ENCODE assay signal across 31 cellular contexts in genomic region chr14:55384536-55384935, GRCh38. TPM values are rescaled to one million over a fixed set of nuclear protein-coding genes. Genes with fewer than 3 reads are reported as not detected.
DNase-seq lines count a peak whose midpoint lies in the region; ATAC-seq and TF ChIP-seq lines count a peak whose summit lies in the region.
"Had no signal": no experiment of that assay in that cellular context is flagged by ENCODE, and none has a peak within 500 bp of the region (broad histone marks: within the 10 kb centered on the region; RNA-seq: fewer than 3 reads in every experiment).

No MANE protein-coding gene starts in this region.

- no peak for ATAC-seq in CD4-positive, CD25-positive, alpha-beta regulatory T cell (ENCODE audit: low read depth in 2 of 2)
- no peak for ATAC-seq in effector memory CD8-positive, alpha-beta T cell (replicated peaks)
- ATAC-seq: activated naive CD4-positive, alpha-beta T cell treated with anti-CD3 and anti-CD28 coated beads, Interleukin-2, amount 50 U/mL, for 72 hours; body of pancreas; esophagus mucosa; GM12878 had no signal

- H3K9me3 Mint-ChIP-seq in T-helper 1 cell treated with Interleukin-12 subunit alpha and Interleukin-12 subunit beta and Interleukin-4 antibody, amounts not matched to agents 30 μg/mL and 1 μg/mL, for 36 hours: no peaks in the 10 kb centered on the region
- H3K9me3 Mint-ChIP-seq in CD4-positive, CD25-positive, alpha-beta regulatory T cell: no peaks in the 10 kb centered on the region
- H3K9me3 Mint-ChIP-seq in activated T-helper 2 cell treated with anti-CD3 and anti-CD28 coated beads, Interferon-gamma antibody, Interleukin-2, Interleukin-4, amounts not matched to agents 10 μg/mL and 5 μg/mL and 100 μg/mL, durations not matched to agents 14 hours and 24 hours and 36 hours: no peaks in the 10 kb centered on the region
- no peaks in the 10 kb centered on the region for H3K9me3 Mint-ChIP-seq in nephron progenitor cell
- H3K9me3 Mint-ChIP-seq in effector memory CD8-positive, alpha-beta T cell: no peaks in the 10 kb centered on the region
- H3K9me3 Mint-ChIP-seq: type B pancreatic cell had no signal

- H3K9me3 ChIP-seq in CD4-positive, CD25-positive, alpha-beta regulatory T cell (ENCODE audit: control insufficient read depth in 2 of 2, low read length in 2 of 2): no peaks in the 10 kb centered on the region
- H3K9me3 ChIP-seq: body of pancreas, Caco-2 had no signal

- peaks cover 37% of the 10 kb centered on the region for H3K36me3 Mint-ChIP-seq in T-helper 1 cell treated with Interleukin-12 subunit alpha and Interleukin-12 subunit beta and Interleukin-4 antibody, amounts not matched to agents 30 μg/mL and 1 μg/mL, for 36 hours (ENCODE audit: low read depth)
- peaks cover 55% of the 10 kb centered on the region for H3K36me3 Mint-ChIP-seq in CD4-positive, CD25-positive, alpha-beta regulatory T cell
- H3K36me3 Mint-ChIP-seq in activated T-helper 2 cell treated with anti-CD3 and anti-CD28 coated beads, Interferon-gamma antibody, Interleukin-2, Interleukin-4, amounts not matched to agents 10 μg/mL and 5 μg/mL and 100 μg/mL, durations not matched to agents 14 hours and 24 hours and 36 hours (ENCODE audit: low read depth): peaks cover 55% of the 10 kb centered on the region
- H3K36me3 Mint-ChIP-seq in nephron progenitor cell (ENCODE audit: low read depth): peaks cover 40% of the 10 kb centered on the region
- H3K36me3 Mint-ChIP-seq in effector memory CD8-positive, alpha-beta T cell (ENCODE audit: insufficient read depth): peaks cover 49% of the 10 kb centered on the region

- no peak overlapping the region for H3K27ac ChIP-seq in CD4-positive, CD25-positive, alpha-beta regulatory T cell (ENCODE audit: insufficient read depth, low read length, poor library complexity, severe bottlenecking)
- H3K27ac ChIP-seq: 22Rv1, body of pancreas had no signal

- H3K4me3 Mint-ChIP-seq in T-helper 1 cell treated with Interleukin-12 subunit alpha and Interleukin-12 subunit beta and Interleukin-4 antibody, amounts not matched to agents 30 μg/mL and 1 μg/mL, for 36 hours: no peak overlapping the region
- no peak overlapping the region for H3K4me3 Mint-ChIP-seq in CD4-positive, CD25-positive, alpha-beta regulatory T cell
- H3K4me3 Mint-ChIP-seq in activated T-helper 2 cell treated with anti-CD3 and anti-CD28 coated beads, Interferon-gamma antibody, Interleukin-2, Interleukin-4, amounts not matched to agents 10 μg/mL and 5 μg/mL and 100 μg/mL, durations not matched to agents 14 hours and 24 hours and 36 hours (ENCODE audit: low read depth): no peak overlapping the region
- no peak overlapping the region for H3K4me3 Mint-ChIP-seq in nephron progenitor cell
- H3K4me3 Mint-ChIP-seq in effector memory CD8-positive, alpha-beta T cell: no peak overlapping the region
- H3K4me3 Mint-ChIP-seq: type B pancreatic cell had no signal

- peaks cover 30% of the 10 kb centered on the region for H3K36me3 ChIP-seq in CD4-positive, CD25-positive, alpha-beta regulatory T cell (ENCODE audit: control insufficient read depth, insufficient read depth, low read length)

- H3K27me3 ChIP-seq in CD4-positive, CD25-positive, alpha-beta regulatory T cell (ENCODE audit: control insufficient read depth, insufficient read depth, low read length): no peaks in the 10 kb centered on the region
- H3K27me3 ChIP-seq: body of pancreas had no signal

- peaks cover 17% of the 10 kb centered on the region for H3K4me1 ChIP-seq in CD4-positive, CD25-positive, alpha-beta regulatory T cell (ENCODE audit: control insufficient read depth, insufficient read depth, low read length, poor library complexity, severe bottlenecking)
- H3K4me1 ChIP-seq: body of pancreas had no signal

- no peaks in the 10 kb centered on the region for H3K27me3 Mint-ChIP-seq in T-helper 1 cell treated with Interleukin-12 subunit alpha and Interleukin-12 subunit beta and Interleukin-4 antibody, amounts not matched to agents 30 μg/mL and 1 μg/mL, for 36 hours (ENCODE audit: low read depth)
- H3K27me3 Mint-ChIP-seq in CD4-positive, CD25-positive, alpha-beta regulatory T cell: no peaks in the 10 kb centered on the region
- H3K27me3 Mint-ChIP-seq in activated T-helper 2 cell treated with anti-CD3 and anti-CD28 coated beads, Interferon-gamma antibody, Interleukin-2, Interleukin-4, amounts not matched to agents 10 μg/mL and 5 μg/mL and 100 μg/mL, durations not matched to agents 14 hours and 24 hours and 36 hours (ENCODE audit: low read depth): no peaks in the 10 kb centered on the region
- H3K27me3 Mint-ChIP-seq in nephron progenitor cell (ENCODE audit: low read depth, poor library complexity): no peaks in the 10 kb centered on the region
- H3K27me3 Mint-ChIP-seq in effector memory CD8-positive, alpha-beta T cell: no peaks in the 10 kb centered on the region
- H3K27me3 Mint-ChIP-seq: type B pancreatic cell had no signal

- peaks cover 26% of the 10 kb centered on the region for H3K4me1 Mint-ChIP-seq in T-helper 1 cell treated with Interleukin-12 subunit alpha and Interleukin-12 subunit beta and Interleukin-4 antibody, amounts not matched to agents 30 μg/mL and 1 μg/mL, for 36 hours (ENCODE audit: low read depth)
- peaks cover 7 to 32% (median 25%) of the 10 kb centered on the region in 4 donors for H3K4me1 Mint-ChIP-seq in CD4-positive, CD25-positive, alpha-beta regulatory T cell
- peaks cover 44% of the 10 kb centered on the region for H3K4me1 Mint-ChIP-seq in activated T-helper 2 cell treated with anti-CD3 and anti-CD28 coated beads, Interferon-gamma antibody, Interleukin-2, Interleukin-4, amounts not matched to agents 10 μg/mL and 5 μg/mL and 100 μg/mL, durations not matched to agents 14 hours and 24 hours and 36 hours (ENCODE audit: low read depth)
- H3K4me1 Mint-ChIP-seq in nephron progenitor cell: no peaks in the 10 kb centered on the region
- H3K4me1 Mint-ChIP-seq in effector memory CD8-positive, alpha-beta T cell (ENCODE audit: low read depth in 2 of 2): peaks cover 7 to 12% of the 10 kb centered on the region in 2 donors

- no peak for TF ChIP-seq CTCF in nephron progenitor cell (IDR thresholded peaks at IDR 0.05)

- H3K27ac Mint-ChIP-seq in T-helper 1 cell treated with Interleukin-12 subunit alpha and Interleukin-12 subunit beta and Interleukin-4 antibody, amounts not matched to agents 30 μg/mL and 1 μg/mL, for 36 hours: peak overlapping the region; percentile 3
- H3K27ac Mint-ChIP-seq in CD4-positive, CD25-positive, alpha-beta regulatory T cell: peak overlapping the region; percentile 2 to 77 (median 13)
- H3K27ac Mint-ChIP-seq in activated T-helper 2 cell treated with anti-CD3 and anti-CD28 coated beads, Interferon-gamma antibody, Interleukin-2, Interleukin-4, amounts not matched to agents 10 μg/mL and 5 μg/mL and 100 μg/mL, durations not matched to agents 14 hours and 24 hours and 36 hours: peak overlapping the region; percentile 7
- peak overlapping the region; percentile 1 for H3K27ac Mint-ChIP-seq in nephron progenitor cell
- peak overlapping the region in 1 of 2 donors; percentile 66 for H3K27ac Mint-ChIP-seq in effector memory CD8-positive, alpha-beta T cell
- H3K27ac Mint-ChIP-seq: activated naive CD4-positive, alpha-beta T cell treated with anti-CD3 and anti-CD28 coated beads, Interleukin-2, amount 50 U/mL, for 72 hours; type B pancreatic cell had no signal

- intact Hi-C loops in activated T-helper 2 cell treated with anti-CD3 and anti-CD28 coated beads, Interferon-gamma antibody, Interleukin-2, Interleukin-4, amounts not matched to agents 10 μg/mL and 5 μg/mL and 100 μg/mL, durations not matched to agents 14 hours and 24 hours and 36 hours (cut with micrococcal nuclease): no loop called here

- no peak overlapping the region for H3K4me3 ChIP-seq in CD4-positive, CD25-positive, alpha-beta regulatory T cell (ENCODE audit: low read depth, low read length)
- H3K4me3 ChIP-seq: body of pancreas, GM12878, smooth muscle cell had no signal

- DNase-seq in T-helper 1 cell (no peak), nephron progenitor cell (no peak), DMS53 treated with DMSO at 0.1 percent for 48 hours (lab: John Stamatoyannopoulos, UW; ENCODE audit: unreplicated experiment) (no peak), COR-L47 (lab: John Stamatoyannopoulos, UW) (no peak)
- no peak for DNase-seq in CD4-positive, CD25-positive, alpha-beta regulatory T cell
- DNase-seq in activated T-helper 2 cell treated with anti-CD3 and anti-CD28 coated beads, Interferon-gamma antibody, Interleukin-2, Interleukin-4, amounts not matched to agents 10 μg/mL and 5 μg/mL and 100 μg/mL, durations not matched to agents 14 hours and 24 hours and 36 hours (ENCODE audit: low spot score): no peak
- no peak for DNase-seq in effector memory CD8-positive, alpha-beta T cell
- DNase-seq: AML-193; body of pancreas; Caco-2; DND-41; effector CD4-positive, alpha-beta T cell; HCEC 1CT; kidney glomerular epithelial cell; mammary epithelial cell; MV-4-11; NCI-H187; NCI-H774; SHP77 treated with DMSO at 0.1 percent for 48 hours; stimulated activated CD4-positive, alpha-beta T cell treated with anti-CD3 and anti-CD28 coated beads, Interleukin-2, amount 100 ng/mL, for 48 hours; stimulated activated naive CD4-positive, alpha-beta T cell treated with Interleukin-2 at 50 U/mL for 16 hours had no signal

RNA-seq across cellular contexts. Expression of gene ATG14, which starts 27.1 kb away (rescaled TPM):
- 19.0 TPM for total RNA-seq in CD4-positive, CD25-positive, alpha-beta regulatory T cell
- 1 to 10 TPM; 5.8 to 9.3 (median 5.9) TPM for polyA plus RNA-seq in CD4-positive, CD25-positive, alpha-beta regulatory T cell
- total RNA-seq in activated T-helper 2 cell treated with anti-CD3 and anti-CD28 coated beads, Interferon-gamma antibody, Interleukin-2, Interleukin-4, amounts not matched to agents 10 μg/mL and 5 μg/mL and 100 μg/mL, durations not matched to agents 14 hours and 24 hours and 36 hours: 4.3 and 4.6 TPM in 2 replicates

RNA-seq across cellular contexts. Expression of gene TBPL2, which starts 55.9 kb away (rescaled TPM):
- not detected for total RNA-seq in CD4-positive, CD25-positive, alpha-beta regulatory T cell
- not detected for polyA plus RNA-seq in CD4-positive, CD25-positive, alpha-beta regulatory T cell
- total RNA-seq in activated T-helper 2 cell treated with anti-CD3 and anti-CD28 coated beads, Interferon-gamma antibody, Interleukin-2, Interleukin-4, amounts not matched to agents 10 μg/mL and 5 μg/mL and 100 μg/mL, durations not matched to agents 14 hours and 24 hours and 36 hours: not detected in 2 replicates
- total RNA-seq: activated naive CD4-positive, alpha-beta T cell treated with anti-CD3 and anti-CD28 coated beads, Interleukin-2, amount 50 U/mL, for 72 hours; body of pancreas; Caco-2; esophagus mucosa; HT-29; mammary epithelial cell; OCI-LY7; pulmonary artery endothelial cell; smooth muscle cell had no signal
- polyA plus RNA-seq: GM12878, mammary epithelial cell, smooth muscle cell had no signal
